In genomic region chr14:102825307-102826095, GRCh38 we compare ENCODE assay signal across 19 cellular contexts. TPM values are rescaled to one million over a fixed set of nuclear protein-coding genes. Genes with fewer than 3 reads are reported as not detected.
DNase-seq lines count a peak whose midpoint lies in the region; ATAC-seq, FAIRE-seq and TF ChIP-seq lines count a peak whose summit lies in the region.
"Had no signal": no experiment of that assay in that cellular context is flagged by ENCODE, and none has a peak within 500 bp of the region (broad histone marks: within the 10 kb centered on the region; RNA-seq: fewer than 3 reads in every experiment).

No MANE protein-coding gene starts in this region.

- TF ChIP-seq CTCF in mammary epithelial cell (conservative IDR thresholded peaks at IDR 0.05 in 1 of 2, IDR thresholded peaks at IDR 0.05 in 1 of 2; ENCODE audit: extremely low read depth in 1 of 2, insufficient read depth in 1 of 2, low read depth in 1 of 2, low read length in 2 of 2) (no peak), neural progenitor cell (IDR thresholded peaks at IDR 0.05) (no peak), brain microvascular endothelial cell (IDR thresholded peaks at IDR 0.05; ENCODE audit: low read depth, low read length, missing control alignments) (no peak)

- peak overlapping the region; percentile 75 for H3K27ac Mint-ChIP-seq in activated CD4-positive, alpha-beta T cell treated with anti-CD3 and anti-CD28 coated beads for 36 hours
- H3K27ac Mint-ChIP-seq in neural progenitor cell: peak overlapping the region; percentile 72

- H3K36me3 ChIP-seq in mammary epithelial cell (ENCODE audit: insufficient read depth, low read length): no peaks in the 10 kb centered on the region
- H3K36me3 ChIP-seq in neural progenitor cell: no peaks in the 10 kb centered on the region
- no peaks in the 10 kb centered on the region for H3K36me3 ChIP-seq in brain microvascular endothelial cell (replicated peaks)
- H3K36me3 ChIP-seq: ovary had no signal

- H2AFZ ChIP-seq in mammary epithelial cell (ENCODE audit: low read depth, low read length) (no peak overlapping the region), neural progenitor cell (replicated peaks) (no peak overlapping the region)

- no peak for TF ChIP-seq POLR2A in GM12892 (IDR thresholded peaks at IDR 0.05; ENCODE audit: low read depth, low read length)

- WGBS in mammary epithelial cell (ENCODE audit: low coverage, missing lambda C conversion rate): 87% methylated on average over 17 of the region's 22 CpGs

- H3K9me3 ChIP-seq in mammary epithelial cell (replicated peaks; ENCODE audit: insufficient read depth, low read length) (no peaks in the 10 kb centered on the region), neural progenitor cell (ENCODE audit: low read depth) (no peaks in the 10 kb centered on the region)
- H3K9me3 ChIP-seq: BLaER1 treated with 17β-estradiol and CSF1 and Interleukin-3, amounts not matched to agents 10 nM and 100 nM; heart left ventricle; ovary; SJSA1 had no signal

- H3K4me3 Mint-ChIP-seq in activated CD4-positive, alpha-beta T cell treated with anti-CD3 and anti-CD28 coated beads for 36 hours: no peak overlapping the region
- no peak overlapping the region for H3K4me3 Mint-ChIP-seq in neural progenitor cell

- POLR2A ChIA-PET in activated CD4-positive, alpha-beta T cell treated with anti-CD3 and anti-CD28 coated beads for 36 hours (lab: Charles Lee): interaction anchor here (1.1 kb wide), 1 partner anchor 38 kb away, joined by 5 read pairs; no protein-coding TSS in a partner anchor

- H3F3A ChIP-seq in neural progenitor cell (ENCODE audit: low read depth): no peaks in the 10 kb centered on the region

- H3K27me3 Mint-ChIP-seq in activated CD4-positive, alpha-beta T cell treated with anti-CD3 and anti-CD28 coated beads for 36 hours: no peaks in the 10 kb centered on the region
- peaks cover 3% of the 10 kb centered on the region for H3K27me3 Mint-ChIP-seq in neural progenitor cell (ENCODE audit: insufficient read depth, low read depth)

- no peak for ATAC-seq in activated CD4-positive, alpha-beta T cell treated with anti-CD3 and anti-CD28 coated beads for 36 hours

- peaks cover 47% of the 10 kb centered on the region for H3K36me3 Mint-ChIP-seq in activated CD4-positive, alpha-beta T cell treated with anti-CD3 and anti-CD28 coated beads for 36 hours (ENCODE audit: low read depth)
- peaks cover 7% of the 10 kb centered on the region for H3K36me3 Mint-ChIP-seq in neural progenitor cell

- H3K27ac ChIP-seq in mammary epithelial cell (ENCODE audit: insufficient read depth, low read depth, low read length): peak overlapping the region; percentile 2
- H3K27ac ChIP-seq in neural progenitor cell: no peak overlapping the region
- no peak overlapping the region for H3K27ac ChIP-seq in brain microvascular endothelial cell
- H3K27ac ChIP-seq: BLaER1 treated with 17β-estradiol and CSF1 and Interleukin-3, amounts not matched to agents 10 nM and 100 nM; heart left ventricle; ovary; SJSA1; skin epidermis had no signal

- no peak for DNase-seq in activated CD4-positive, alpha-beta T cell treated with anti-CD3 and anti-CD28 coated beads for 36 hours
- no peak for DNase-seq in activated CD4-positive, alpha-beta T cell treated with anti-CD3 and anti-CD28 coated beads for 4 hours
- DNase-seq in GM12892 (ENCODE audit: insufficient read length): no peak
- no peak for DNase-seq in mammary epithelial cell
- no peak for DNase-seq in neural progenitor cell (ENCODE audit: low spot score)
- DNase-seq in stimulated activated CD4-positive, alpha-beta T cell treated with anti-CD3 and anti-CD28 coated beads, Interleukin-4, amount 100 ng/mL, for 24 hours: no peak
- no peak for DNase-seq in brain microvascular endothelial cell
- DNase-seq in NOMO-1 treated with dmso at 0.1 percent for 144 hours (lab: John Stamatoyannopoulos, UW; ENCODE audit: unreplicated experiment): no peak
- DNase-seq: activated CD8-positive, alpha-beta memory T cell treated with anti-CD3 and anti-CD28 coated beads for 24 hours; activated naive CD4-positive, alpha-beta T cell; DMS153; NCI-H1694; ovary had no signal

- no peak overlapping the region for H3K4me3 ChIP-seq in mammary epithelial cell (replicated peaks in 1 of 3; ENCODE audit: insufficient read depth in 1 of 3, low read depth in 2 of 3, low read length in 3 of 3)
- no peak overlapping the region for H3K4me3 ChIP-seq in neural progenitor cell
- H3K4me3 ChIP-seq in brain microvascular endothelial cell (ENCODE audit: low read depth, low read length): no peak overlapping the region
- H3K4me3 ChIP-seq: BLaER1 treated with 17β-estradiol and CSF1 and Interleukin-3, amounts not matched to agents 10 nM and 100 nM; heart left ventricle; ovary; SJSA1; skin epidermis had no signal

- intact Hi-C loops in activated CD4-positive, alpha-beta T cell treated with anti-CD3 and anti-CD28 coated beads for 36 hours (cut with DNase I, micrococcal nuclease): no loop called here
- intact Hi-C loops in mammary epithelial cell (cut with micrococcal nuclease): loop anchor here (2.0 kb wide), 1 partner anchor 51 kb away; no protein-coding TSS in a partner anchor

- dilution Hi-C loops in mammary epithelial cell (cut with HindIII; ENCODE audit: low sequenced_read_pairs): no loop called here

- in situ Hi-C loops in mammary epithelial cell (cut with MboI; ENCODE audit: low sequenced_read_pairs in 2 of 2): no loop called here
- in situ Hi-C loops in brain microvascular endothelial cell (cut with HindIII; ENCODE audit: low pct_ligation_motif_present, low sequenced_read_pairs): no loop called here

- H3K79me2 ChIP-seq in mammary epithelial cell (ENCODE audit: insufficient read depth, low read length) (peaks cover 85% of the 10 kb centered on the region), neural progenitor cell (ENCODE audit: low read depth) (peaks cover 4% of the 10 kb centered on the region)

- BruUV-seq in mammary epithelial cell (replicated peaks; lab: Mats Ljungman, UMichigan): no TSS peak

- H3K9me3 Mint-ChIP-seq in activated CD4-positive, alpha-beta T cell treated with anti-CD3 and anti-CD28 coated beads for 36 hours (ENCODE audit: low read depth): no peaks in the 10 kb centered on the region
- no peaks in the 10 kb centered on the region for H3K9me3 Mint-ChIP-seq in neural progenitor cell

- H3K4me1 Mint-ChIP-seq in activated CD4-positive, alpha-beta T cell treated with anti-CD3 and anti-CD28 coated beads for 36 hours: peaks cover 91% of the 10 kb centered on the region
- H3K4me1 Mint-ChIP-seq in neural progenitor cell: peaks cover 69% of the 10 kb centered on the region

- FAIRE-seq in GM12892 (lab: Jason Lieb, UNC): peak; percentile 24
- FAIRE-seq: bronchial epithelial cell, islet of Langerhans had no signal

- no peaks in the 10 kb centered on the region for H4K20me1 ChIP-seq in mammary epithelial cell (ENCODE audit: insufficient read depth, low read length)
- H4K20me1 ChIP-seq in neural progenitor cell (ENCODE audit: low read depth): peaks cover 18% of the 10 kb centered on the region

- CTCF ChIA-PET in activated CD4-positive, alpha-beta T cell treated with anti-CD3 and anti-CD28 coated beads for 36 hours (lab: Charles Lee): no interaction called here
- CTCF ChIA-PET in mammary epithelial cell (lab: Charles Lee; ENCODE audit: low non-redundant PET): no interaction called here

- H3K4me1 ChIP-seq in mammary epithelial cell (ENCODE audit: insufficient read depth, low read length) (peaks cover 29% of the 10 kb centered on the region), neural progenitor cell (peaks cover 7% of the 10 kb centered on the region)

- no peaks in the 10 kb centered on the region for H3K27me3 ChIP-seq in mammary epithelial cell (ENCODE audit: insufficient read depth, low read length)
- H3K27me3 ChIP-seq in neural progenitor cell: no peaks in the 10 kb centered on the region
- no peaks in the 10 kb centered on the region for H3K27me3 ChIP-seq in brain microvascular endothelial cell (replicated peaks)
- H3K27me3 ChIP-seq: BLaER1 treated with 17β-estradiol and CSF1 and Interleukin-3, amounts not matched to agents 10 nM and 100 nM; heart left ventricle; ovary; SJSA1 had no signal

- no peak overlapping the region for H3K9ac ChIP-seq in mammary epithelial cell (ENCODE audit: insufficient read depth, low read length)
- H3K9ac ChIP-seq in neural progenitor cell: no peak overlapping the region
- H3K9ac ChIP-seq: BLaER1 treated with 17β-estradiol and CSF1 and Interleukin-3, amounts not matched to agents 10 nM and 100 nM had no signal

- peak overlapping the region; percentile 67 for H3K4me2 ChIP-seq in mammary epithelial cell (ENCODE audit: insufficient read depth, low read depth, low read length)
- H3K4me2 ChIP-seq in neural progenitor cell: no peak overlapping the region

RNA-seq across cellular contexts. Expression of gene TRAF3, which starts 48.3 kb away (rescaled TPM):
- total RNA-seq in activated CD4-positive, alpha-beta T cell treated with anti-CD3 and anti-CD28 coated beads for 36 hours: 10 to 100 TPM; 66.4 to 83.7 TPM
- 53.6 TPM for polyA plus RNA-seq in GM12892 (2012; ENCODE audit: missing spikeins)
- total RNA-seq in mammary epithelial cell (10 to 100 TPM; 20.5 to 23.2 TPM), neural progenitor cell (ENCODE audit: low replicate concordance) (15.7 and 18.1 TPM in 2 replicates)
- polyA plus RNA-seq in mammary epithelial cell: 15.0 TPM
- 12.8 TPM for polyA minus RNA-seq in mammary epithelial cell
